In genomic region chr19:17390665-17391370, GRCh38 we compare ENCODE assay signal across 9 cellular contexts. TPM values are rescaled to one million over a fixed set of nuclear protein-coding genes. Genes with fewer than 3 reads are reported as not detected.
A peak's percentile ranks its signal among the peaks of the same experiment; 100 is the strongest.
DNase-seq lines count a peak whose midpoint lies in the region; ATAC-seq and TF ChIP-seq lines count a peak whose summit lies in the region.
"Had no signal": no experiment of that assay in that cellular context is flagged by ENCODE, and none has a peak within 500 bp of the region (broad histone marks: within the 10 kb centered on the region; RNA-seq: fewer than 3 reads in every experiment).

No MANE protein-coding gene starts in this region.

- no peaks in the 10 kb centered on the region for H3K36me3 ChIP-seq in liver (ENCODE audit: control insufficient read depth in 4 of 4, insufficient read depth in 3 of 4, low read depth in 1 of 4, low read length in 3 of 4)

- H3K9ac ChIP-seq in liver (ENCODE audit: low read depth in 1 of 2, low read length in 2 of 2): no peak overlapping the region

- H3K27ac ChIP-seq in coronary artery (peak overlapping the region in 1 of 2 donors; percentile 19), liver (ENCODE audit: low read depth in 1 of 2, low read length in 2 of 2) (no peak overlapping the region)

- peaks cover 0 to 4% (median 0%) of the 10 kb centered on the region in 4 donors for H3K27me3 ChIP-seq in liver (ENCODE audit: control insufficient read depth in 4 of 4, insufficient read depth in 4 of 4, low read length in 3 of 4)

- DNase-seq in AML-193 (lab: John Stamatoyannopoulos, UW) (peak; percentile 72 to 81), NCI-H446 (lab: John Stamatoyannopoulos, UW) (peak; percentile 62 to 94), coronary artery (ENCODE audit: low spot score) (peak; percentile 93)
- DNase-seq in activated CD4-positive, alpha-beta T cell treated with anti-CD3 and anti-CD28 coated beads for 4 hours: peak; percentile 85 to 87
- peak; percentile 74 for DNase-seq in stimulated activated CD4-positive, alpha-beta T cell treated with anti-CD3 and anti-CD28 coated beads, Interleukin-2, amount 100 ng/mL, for 4 hours (ENCODE audit: low read depth)

- H3K4me3 ChIP-seq in coronary artery: peak overlapping the region; percentile 72
- peak overlapping the region in 2 of 3 donors; percentile 30 to 49 for H3K4me3 ChIP-seq in liver (ENCODE audit: low read depth in 1 of 3, low read length in 3 of 3)

- H3K9me3 ChIP-seq in liver (ENCODE audit: control insufficient read depth in 4 of 4, low read length in 3 of 4): no peaks in the 10 kb centered on the region

- peaks cover 1 to 19% (median 9%) of the 10 kb centered on the region in 4 donors for H3K4me1 ChIP-seq in liver (ENCODE audit: control insufficient read depth in 4 of 4, insufficient read depth in 4 of 4, low read length in 3 of 4)

- 3% methylated on average over 50 of the region's 50 CpGs for WGBS in liver

- TF ChIP-seq CTCF in coronary artery (IDR thresholded peaks at IDR 0.05): peak; percentile 81
- TF ChIP-seq CTCF in liver (IDR thresholded peaks at IDR 0.05; ENCODE audit: low read depth, low read length, missing input control): peak; percentile 48

- peak; percentile 88 for ATAC-seq in GM19025 (IDR thresholded peaks at IDR 0.05; ENCODE audit: low read depth, unreplicated experiment)
- ATAC-seq in HG03280 (IDR thresholded peaks at IDR 0.05; ENCODE audit: unreplicated experiment): peak; percentile 94

- peak; percentile 37 to 59 for TF ChIP-seq RAD21 in liver (IDR thresholded peaks at IDR 0.05)

TF ChIP-seq in liver, 16 proteins besides CTCF, POLR2A, EP300 and RAD21:
- TF ChIP-seq JUND (IDR thresholded peaks at IDR 0.05): no peak
- TF ChIP-seq EGR1 (IDR thresholded peaks at IDR 0.05; ENCODE audit: low read depth in 2 of 2): no peak
- TF ChIP-seq SP1 (IDR thresholded peaks at IDR 0.05): peak; percentile 41
- no peak for TF ChIP-seq NR2F2 (IDR thresholded peaks at IDR 0.05)
- TF ChIP-seq RXRA (IDR thresholded peaks at IDR 0.05): no peak

RNA-seq across cellular contexts. Expression of gene CCDC194, which starts 3.2 kb away (rescaled TPM):
- total RNA-seq in liver: under 1 TPM in 1 of 2 donors, not detected in 1; 0.50 TPM
- under 1 TPM in 1 of 2 donors, not detected in 1; 0.12 TPM for polyA plus RNA-seq in liver

RNA-seq across cellular contexts. Expression of gene PLVAP, which starts 13.7 kb away (rescaled TPM):
- 10 to 100 TPM in 1 of 2 donors, 1 to 10 TPM in 1; 7.4 to 11.8 TPM for total RNA-seq in liver
- 1 to 10 TPM; 4.2 to 9.9 TPM for polyA plus RNA-seq in liver
- total RNA-seq: activated CD8-positive, alpha-beta memory T cell treated with anti-CD3 and anti-CD28 coated beads for 36 hours had no signal

RNA-seq across cellular contexts. Expression of gene BST2, which starts 14.6 kb away (rescaled TPM):
- 10 to 100 TPM; 25.6 to 67.4 TPM for total RNA-seq in liver
- 100 to 1,000 TPM; 179 to 239 TPM for polyA plus RNA-seq in liver

RNA-seq across cellular contexts. Expression of gene MVB12A, which starts 29.0 kb away (rescaled TPM):
- total RNA-seq in liver: 10 to 100 TPM in 1 of 2 donors, 1 to 10 TPM in 1; 9.8 to 17.2 TPM
- polyA plus RNA-seq in liver: 10 to 100 TPM; 14.3 to 22.8 TPM

RNA-seq across cellular contexts. Expression of gene GTPBP3, which starts 53.5 kb away (rescaled TPM):
- total RNA-seq in liver: 10 to 100 TPM in 1 of 2 donors, 1 to 10 TPM in 1; 9.8 to 15.5 TPM
- polyA plus RNA-seq in liver: 1 to 10 TPM; 4.9 to 9.4 TPM
